1 cellular context compared by ENCODE assay signal in genomic region chr4:70666369-70666768, GRCh38.
A peak's percentile ranks its signal among the peaks of the same experiment; 100 is the strongest.
TF ChIP-seq lines count a peak whose summit lies in the region.

Gene JCHAIN (minus strand): TSS chr4:70666508. CDS start chr4:70666490, 18 bp downstream.

TF ChIP-seq in GM12878, 131 proteins besides CTCF, POLR2A, EP300 and RAD21 (continued from another document):
- no peak for TF ChIP-seq ZBTB33 (IDR thresholded peaks at IDR 0.05)
- TF ChIP-seq USF1 (IDR thresholded peaks at IDR 0.05; ENCODE audit: borderline replicate concordance, extremely low read length, insufficient read depth, low read depth, low read length), result no peak
- TF ChIP-seq RELB (IDR thresholded peaks at IDR 0.05; ENCODE audit: low read depth), result peak; percentile 26; the same call in 1 of the 2 replicates
- 0 out of 2 replicates have a peak, but pooled peaks have one; percentile 20 for TF ChIP-seq MTA2 (IDR thresholded peaks at IDR 0.05; ENCODE audit: low read depth)
- no peak for TF ChIP-seq SUPT20H (IDR thresholded peaks at IDR 0.05; ENCODE audit: borderline replicate concordance, control insufficient read depth, low read depth, low read length)
- TF ChIP-seq FOXM1 (IDR thresholded peaks at IDR 0.05; ENCODE audit: low read depth, low read length), result 0 out of 2 replicates have a peak, but pooled peaks have one; percentile 15
- no peak for TF ChIP-seq RAD51 (IDR thresholded peaks at IDR 0.05)
- TF ChIP-seq SPI1 (IDR thresholded peaks at IDR 0.05; ENCODE audit: borderline replicate concordance, insufficient read depth, low read depth, low read length), result 0 out of 2 replicates have a peak, but pooled peaks have one; percentile 13
- TF ChIP-seq MEF2A (IDR thresholded peaks at IDR 0.05; ENCODE audit: insufficient read depth, low read depth, low read length), result peak; percentile 66; the same call in 1 of the 2 replicates
- TF ChIP-seq NFIC (IDR thresholded peaks at IDR 0.05; ENCODE audit: low read depth, low read length), result peak; percentile 67
- TF ChIP-seq IRF4 (IDR thresholded peaks at IDR 0.05; ENCODE audit: low read depth, low read length), result no peak
- peak; percentile 75 for TF ChIP-seq RUNX3 (IDR thresholded peaks at IDR 0.05; ENCODE audit: low read length)
- TF ChIP-seq IKZF2 (IDR thresholded peaks at IDR 0.05), result peak; percentile 10 to 27; a peak in 1 of 4 replicates
- TF ChIP-seq YBX1 (IDR thresholded peaks at IDR 0.05), result no peak
- TF ChIP-seq MEF2B (IDR thresholded peaks at IDR 0.05; ENCODE audit: partially characterized antibody, poor library complexity, severe bottlenecking), result peak; percentile 56
- TF ChIP-seq RFX5 (IDR thresholded peaks at IDR 0.05; ENCODE audit: low read depth, low read length), result no peak
- TF ChIP-seq KAT2A (conservative IDR thresholded peaks at IDR 0.05; ENCODE audit: control insufficient read depth, low read depth, low read length), result no peak
- TF ChIP-seq CHD1 (IDR thresholded peaks at IDR 0.05; ENCODE audit: low read depth, low read length), result no peak
- no peak for TF ChIP-seq SMC3 (IDR thresholded peaks at IDR 0.05; ENCODE audit: borderline replicate concordance, low read length)
- TF ChIP-seq NRF1 (conservative IDR thresholded peaks at IDR 0.05; ENCODE audit: low read depth, low read length), result no peak
- no peak for TF ChIP-seq HSF1 (IDR thresholded peaks at IDR 0.05; ENCODE audit: low read depth, low read length)
- no peak for TF ChIP-seq IRF5 (IDR thresholded peaks at IDR 0.05; ENCODE audit: borderline replicate concordance)
- 0 out of 2 replicates have a peak, but pooled peaks have one; percentile 22 for TF ChIP-seq NBN (IDR thresholded peaks at IDR 0.05)
- 0 out of 2 replicates have a peak, but pooled peaks have one; percentile 13 for TF ChIP-seq IKZF1 (conservative IDR thresholded peaks at IDR 0.05)
